Comparison of ENCODE assay signal across 9 cellular contexts in the genomic region with DNA sequence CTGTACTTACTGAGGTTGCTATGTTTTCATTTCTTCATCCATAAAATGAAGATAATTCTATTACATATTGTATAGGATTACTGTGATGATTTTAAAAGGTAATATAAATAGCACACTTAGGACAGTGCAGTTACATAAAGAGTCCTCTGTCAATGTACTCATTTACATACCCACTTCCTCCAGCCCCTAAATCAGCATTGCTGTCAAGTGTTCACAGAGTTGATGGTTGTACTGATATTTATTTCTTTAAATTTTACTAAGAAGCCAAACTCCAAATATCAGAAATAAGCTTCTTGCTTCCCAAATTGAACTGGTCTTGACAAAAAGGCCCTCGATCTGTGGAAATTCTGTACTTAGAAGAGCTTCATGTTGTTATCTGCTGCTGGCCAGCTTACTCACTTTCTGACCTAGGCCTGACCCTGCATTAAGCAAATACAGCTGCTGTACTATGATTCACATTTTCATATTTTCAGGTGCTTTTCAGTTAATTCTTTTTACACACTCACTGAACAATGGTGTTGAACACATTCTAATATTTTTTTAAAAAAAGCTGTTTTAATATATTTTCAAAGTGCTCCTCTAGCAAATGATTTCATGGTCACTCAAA.
A peak's percentile ranks its signal among the peaks of the same experiment; 100 is the strongest.
DNase-seq lines count a peak whose midpoint lies in the region; ATAC-seq and TF ChIP-seq lines count a peak whose summit lies in the region.
"Had no signal": no experiment of that assay in that cellular context is flagged by ENCODE, and none has a peak within 500 bp of the region (broad histone marks: within the 10 kb centered on the region; RNA-seq: fewer than 3 reads in every experiment).

No MANE protein-coding gene starts in this region.

- no peaks in the 10 kb centered on the region for H3K79me2 ChIP-seq in Loucy (ENCODE audit: insufficient read depth, low read length)

- no peak for TF ChIP-seq CTCF in GM12865 (IDR thresholded peaks at IDR 0.05; ENCODE audit: insufficient read depth, low read depth, low read length, missing control alignments)
- no peak for TF ChIP-seq CTCF in Loucy (conservative IDR thresholded peaks at IDR 0.05; ENCODE audit: low read length)

- no peaks in the 10 kb centered on the region for H4K20me1 ChIP-seq in Loucy (ENCODE audit: insufficient read depth, low read length, poor library complexity, severe bottlenecking)

- H3K4me1 ChIP-seq in Loucy (ENCODE audit: insufficient read depth, low read length, poor library complexity, severe bottlenecking) = peaks cover 24% of the 10 kb centered on the region
- H3K4me1 ChIP-seq in aorta (ENCODE audit: control insufficient read depth in 1 of 2, insufficient read depth in 2 of 2, low read length in 2 of 2) = no peaks in the 10 kb centered on the region

- H3K9ac ChIP-seq in Loucy (ENCODE audit: low read depth, low read length, poor library complexity, severe bottlenecking) = no peak overlapping the region

- DNase-seq in GM12865 (ENCODE audit: low read depth) (peak; percentile 3), epithelial cell of prostate (ENCODE audit: low read depth, low spot score) (peak; percentile 14), aorta (no peak), SHP77 treated with DMSO at 0.1 percent for 48 hours (lab: John Stamatoyannopoulos, UW) (no peak), inferior parietal cortex (ENCODE audit: extremely low spot score) (no peak), hypothalamus (lab: John Stamatoyannopoulos, UW) (no peak)

- no peaks in the 10 kb centered on the region for H3K27me3 ChIP-seq in Loucy (ENCODE audit: insufficient read depth, low read length, poor library complexity, severe bottlenecking)
- H3K27me3 ChIP-seq in aorta (ENCODE audit: control insufficient read depth in 1 of 2, insufficient read depth in 2 of 2, low read length in 1 of 2) = no peaks in the 10 kb centered on the region

- peak overlapping the region; percentile 67; the same call in 1 of the 2 replicates for H2AFZ ChIP-seq in Loucy (ENCODE audit: low read length)

- H3K9me2 ChIP-seq in Loucy (replicated peaks; ENCODE audit: low read depth, low read length) = no peaks in the 10 kb centered on the region

- H3K9me3 ChIP-seq in Loucy (ENCODE audit: insufficient read depth, low read depth, low read length) (no peaks in the 10 kb centered on the region), aorta (ENCODE audit: control insufficient read depth, low read length) (no peaks in the 10 kb centered on the region)

- H3K36me3 ChIP-seq in Loucy (ENCODE audit: insufficient read depth, low read length) = no peaks in the 10 kb centered on the region
- H3K36me3 ChIP-seq in aorta (ENCODE audit: control insufficient read depth in 1 of 2, insufficient read depth in 2 of 2, low read length in 1 of 2) = no peaks in the 10 kb centered on the region

- ATAC-seq in GM21723 (IDR thresholded peaks at IDR 0.05; ENCODE audit: unreplicated experiment) (peak; percentile 70), aorta (ENCODE audit: low FRiP score) (no peak)

- 31 to 48% methylated on average over 1 of the region's 1 CpG for WGBS in aorta, 2 donors

- H3K4me2 ChIP-seq in Loucy (ENCODE audit: low read depth, low read length, poor library complexity, severe bottlenecking) = peak overlapping the region; percentile 39

- no peak overlapping the region for H3K4me3 ChIP-seq in GM12865 (ENCODE audit: low read depth, low read length)
- no peak overlapping the region for H3K4me3 ChIP-seq in Loucy (ENCODE audit: low read length, poor library complexity, severe bottlenecking)
- H3K4me3 ChIP-seq in aorta (ENCODE audit: low read length in 2 of 2) = no peak overlapping the region

- intact Hi-C loops in aorta (cut with DNase I) = no loop called here

- no peak overlapping the region for H3K27ac ChIP-seq in epithelial cell of prostate
- H3K27ac ChIP-seq in aorta (ENCODE audit: low read depth in 1 of 2, low read length in 2 of 2) = no peak overlapping the region
- H3K27ac ChIP-seq: VCaP had no signal

- no peaks in the 10 kb centered on the region; the same call in 1 of the 2 replicates for H3F3A ChIP-seq in Loucy (ENCODE audit: low read depth)

Comparison
In these comparisons a context has a peak if more than half of its experiments do, and no peak if none do; other contexts are left out.
1. DNase-seq: peak in GM12865 (single experiment) and epithelial cell of prostate (single experiment); none in aorta (0 of 2), SHP77 treated with DMSO at 0.1 percent for 48 hours (single experiment), inferior parietal cortex (single experiment) and hypothalamus (0 of 51).